23 cellular contexts compared by ENCODE assay signal in genomic region chr5:42037379-42037932, GRCh38.
"Had no signal": no experiment of that assay in that cellular context is flagged by ENCODE, and none has a peak within 500 bp of the region (broad histone marks: within the 10 kb centered on the region; RNA-seq: fewer than 3 reads in every experiment).

No MANE protein-coding gene starts in this region.

- H3K27me3 ChIP-seq: gastrocnemius medialis, neutrophil, pancreas, right lobe of liver, tibial nerve, upper lobe of left lung, uterus had no signal

- FAIRE-seq: islet of Langerhans, pancreas, small intestine had no signal

- H3K36me3 ChIP-seq: gastrocnemius medialis, lower lobe of right lung, neutrophil, pancreas, right lobe of liver, thoracic aorta, tibial nerve, upper lobe of left lung, uterus had no signal

- H3K4me3 ChIP-seq: gastrocnemius medialis, lower lobe of right lung, pancreas, right lobe of liver, thoracic aorta, tibial nerve, upper lobe of left lung, uterus had no signal

- H3K27ac ChIP-seq: epithelial cell of prostate, gastrocnemius medialis, lower lobe of right lung, neutrophil, pancreas, right lobe of liver, thoracic aorta, tibial nerve, upper lobe of left lung, uterus had no signal

- H3K9me3 ChIP-seq: gastrocnemius medialis, lower lobe of right lung, neutrophil, pancreas, right lobe of liver, thoracic aorta, tibial nerve, upper lobe of left lung, uterus had no signal

- DNase-seq: cortex of kidney; foreskin fibroblast; gastrocnemius medialis; head of caudate nucleus; left cardiac atrium; left ventricle myocardium superior; lower lobe of right lung; naive thymus-derived CD8-positive, alpha-beta T cell; nephron progenitor cell; pancreas; right lobe of liver; small intestine; stimulated activated CD4-positive, alpha-beta T cell treated with anti-CD3 and anti-CD28 coated beads, Interleukin-15, amount 100 ng/mL, for 24 hours; stimulated activated CD4-positive, alpha-beta T cell treated with anti-CD3 and anti-CD28 coated beads, Interleukin-2, amount 100 ng/mL, for 48 hours; stimulated activated naive B cell treated with anti-CD40 and anti-IgM and Interleukin-4, amounts not matched to agents 10 μg/mL and 1 μg/mL and 100 μg/mL, for 72 hours; upper lobe of left lung; uterus had no signal

- ATAC-seq: esophagus mucosa; gastrocnemius medialis; left cardiac atrium; left ventricle myocardium superior; lower lobe of right lung; naive thymus-derived CD8-positive, alpha-beta T cell; pancreas; stimulated activated naive B cell treated with anti-CD40 and anti-IgM and Interleukin-4, amounts not matched to agents 10 μg/mL and 1 μg/mL and 100 μg/mL, for 72 hours had no signal

- H3K4me1 ChIP-seq: gastrocnemius medialis, lower lobe of right lung, pancreas, right lobe of liver, tibial nerve, upper lobe of left lung, uterus had no signal
